9 cellular contexts compared by ENCODE assay signal in genomic region chr11:119316017-119316728, GRCh38. TPM values are rescaled to one million over a fixed set of nuclear protein-coding genes. Genes with fewer than 3 reads are reported as not detected.
DNase-seq lines count a peak whose midpoint lies in the region; ATAC-seq, FAIRE-seq and TF ChIP-seq lines count a peak whose summit lies in the region.
"Had no signal": no experiment of that assay in that cellular context is flagged by ENCODE, and none has a peak within 500 bp of the region (broad histone marks: within the 10 kb centered on the region; RNA-seq: fewer than 3 reads in every experiment).

No MANE protein-coding gene starts in this region.

- TF ChIP-seq CTCF in GM12878 (IDR thresholded peaks at IDR 0.05 in 2 of 3, conservative IDR thresholded peaks at IDR 0.05 in 1 of 3; ENCODE audit: control insufficient read depth in 2 of 3, extremely low read depth in 1 of 3, insufficient read depth in 1 of 3, low read depth in 3 of 3, low read length in 3 of 3): no peak
- no peak for TF ChIP-seq CTCF in kidney (IDR thresholded peaks at IDR 0.05; ENCODE audit: borderline replicate concordance, extremely low read depth, insufficient read depth)

- ATAC-seq in GM12878: no peak
- ATAC-seq in GM21515 (IDR thresholded peaks at IDR 0.05; ENCODE audit: unreplicated experiment): no peak
- ATAC-seq in HG03095 (IDR thresholded peaks at IDR 0.05; ENCODE audit: unreplicated experiment): no peak

- BruUV-seq in GM12878 (replicated peaks; lab: Mats Ljungman, UMichigan): TSS peak; percentile 46

- no peaks in the 10 kb centered on the region for H3K79me2 ChIP-seq in GM12878 (ENCODE audit: control insufficient read depth, insufficient read depth, low read length)

- H3K4me2 ChIP-seq in GM12878 (ENCODE audit: control insufficient read depth, insufficient read depth): peak overlapping the region; percentile 87

- POLR2A ChIA-PET in GM12878 (lab: Charles Lee): interaction anchor here (0.6 to 1.2 kb wide), 4 partner anchors 12 to 214 kb away, joined by 3 to 5 read pairs (median 4); no protein-coding TSS in a partner anchor

- no peak for TF ChIP-seq RAD21 in GM12878 (IDR thresholded peaks at IDR 0.05; ENCODE audit: insufficient read depth, low read depth, low read length)

- SMC1A ChIA-PET in GM12878 (lab: Charles Lee; ENCODE audit: uncharacterized antibody, unreplicated experiment): interaction anchor here (0.5 to 3.5 kb wide), 5 partner anchors 8 to 146 kb away, joined by 3 to 14 read pairs (median 3); no protein-coding TSS in a partner anchor

- RAD21 ChIA-PET in GM12878 (lab: Charles Lee; ENCODE audit: unreplicated experiment): interaction anchor here (1.0 to 2.1 kb wide), 3 partner anchors 22 to 248 kb away, joined by 3 to 4 read pairs (median 4); partner anchors contain the start of gene VPS11

- in situ Hi-C loops in GM12878 (cut with MboI): no loop called here

- intact Hi-C loops in GM12878 (cut with micrococcal nuclease; ENCODE audit: unreplicated experiment): no loop called here
- intact Hi-C loops in kidney (cut with DNase I): no loop called here

- DNase-seq in Daoy (ENCODE audit: low read depth): peak; percentile 54
- peak; percentile 87 for DNase-seq in NCI-H1105 treated with DMSO at 0.1 percent for 48 hours (lab: John Stamatoyannopoulos, UW)
- no peak for DNase-seq in GM12878 (ENCODE audit: low read depth, low spot score)
- DNase-seq in kidney: peak; percentile 88
- peak; percentile 39 for DNase-seq in stimulated activated CD8-positive, alpha-beta memory T cell treated with anti-CD3 and anti-CD28 coated beads, Interleukin-4, amount 100 ng/mL, for 48 hours
- DNase-seq in effector CD8-positive, alpha-beta T cell (lab: John Stamatoyannopoulos, UW): no peak

- H3K9me3 ChIP-seq in GM12878 (replicated peaks; ENCODE audit: control insufficient read depth, insufficient read depth, low read length) (no peaks in the 10 kb centered on the region), kidney (ENCODE audit: control insufficient read depth in 1 of 2, low read length in 2 of 2) (no peaks in the 10 kb centered on the region)

- peaks cover 1 to 15% of the 10 kb centered on the region in 2 experiments; a peak in 3 of 4 replicates for H3K27me3 ChIP-seq in GM12878 (replicated peaks in 1 of 2; ENCODE audit: control insufficient read depth in 2 of 2, insufficient read depth in 2 of 2, low read length in 1 of 2)

- TF ChIP-seq POLR2A in GM12878 (IDR thresholded peaks at IDR 0.05; ENCODE audit: low read depth, low read length): no peak

- no peak overlapping the region for H3K27ac ChIP-seq in GM12878 (ENCODE audit: control insufficient read depth, insufficient read depth)
- peak overlapping the region; percentile 41 to 71 for H3K27ac ChIP-seq in kidney (ENCODE audit: low read depth in 2 of 2, low read length in 2 of 2)

- H3K9ac ChIP-seq in GM12878 (ENCODE audit: control insufficient read depth, insufficient read depth, low read length) (no peak overlapping the region), kidney (ENCODE audit: low read length in 2 of 2) (peak overlapping the region in 1 of 2 donors; percentile 58)

- no peak for TF ChIP-seq EP300 in GM12878 (IDR thresholded peaks at IDR 0.05; ENCODE audit: borderline replicate concordance in 1 of 2, control insufficient read depth in 1 of 2, low read depth in 2 of 2, low read length in 2 of 2)

- WGBS in GM12878 (ENCODE audit: insufficient coverage, insufficient replicate concordance, low lambda C conversion rate, missing lambda C conversion rate): under 1% methylated on average over 46 of the region's 46 CpGs

- peak overlapping the region; percentile 57; the same call in 1 of the 2 replicates for H3K4me3 ChIP-seq in GM12878
- H3K4me3 ChIP-seq in kidney (ENCODE audit: low read length in 2 of 2): peak overlapping the region; percentile 10 to 57

- FAIRE-seq in GM12878 (lab: Jason Lieb, UNC): no peak
- FAIRE-seq in kidney (lab: Jason Lieb, UNC): no peak
- FAIRE-seq: TTC549 had no signal

- CTCF ChIA-PET in GM12878 (lab: Yijun Ruan, JAX): interaction anchor here (0.8 to 2.8 kb wide), 5 partner anchors 8 to 109 kb away, joined by 3 to 11 read pairs (median 4); no protein-coding TSS in a partner anchor

- peaks cover 39% of the 10 kb centered on the region for H3K4me1 ChIP-seq in GM12878 (ENCODE audit: control insufficient read depth, insufficient read depth, low read length)
- H3K4me1 ChIP-seq in kidney (ENCODE audit: control insufficient read depth in 1 of 2, insufficient read depth in 1 of 2, low read depth in 1 of 2, low read length in 2 of 2): peaks cover 9 to 24% of the 10 kb centered on the region in 2 donors

- no peaks in the 10 kb centered on the region for H4K20me1 ChIP-seq in GM12878 (ENCODE audit: control insufficient read depth, insufficient read depth)

- H3K36me3 ChIP-seq in GM12878 (ENCODE audit: control insufficient read depth in 2 of 2, insufficient read depth in 2 of 2, low read length in 1 of 2) (0 out of 4 replicates have a peak, but pooled peaks cover 0 to 3% of the 10 kb centered on the region in 2 experiments), kidney (ENCODE audit: control insufficient read depth in 1 of 2, insufficient read depth in 2 of 2, low read length in 2 of 2) (no peaks in the 10 kb centered on the region)

- peak overlapping the region; percentile 61 for H2AFZ ChIP-seq in GM12878 (ENCODE audit: control insufficient read depth, low read depth, low read length)

RNA-seq across cellular contexts. Expression of gene MCAM, which starts 0.8 kb away (rescaled TPM):
- total RNA-seq in Daoy (2014; rRNA removed; shearing (Covaris generic)): 180 and 215 TPM in 2 replicates
- 68.2 and 76.0 TPM in 2 replicates for total RNA-seq in GM12878 (2013; cell fraction: nucleolus; rRNA removed)
- total RNA-seq in GM12878 (2014; rRNA removed) (17.6 TPM in 2 replicates), GM12878 (2014; rRNA removed; fragmentation: Illumina TruSeq; extraction: Trizol) (10.0 TPM in 2 replicates), GM12878 (2021) (17.9 and 19.7 TPM in 2 replicates), kidney (137 TPM)
- polyA plus RNA-seq in GM12878 (2011; ENCODE audit: low read depth): 0.49 TPM
- polyA plus RNA-seq in GM12878 (2011; rRNA removed) (2.5 and 4.1 TPM in 2 replicates), GM12878 (2014; fragmentation: Illumina TruSeq; extraction: Trizol) (7.4 and 12.1 TPM in 2 replicates), GM12878 (2014; fragmentation: Nextera tagmentation; extraction: Ambion mirVana) (1 to 10 TPM; 3.1 to 4.5 TPM), GM12878 (2014; rRNA removed) (13.2 and 16.5 TPM in 2 replicates), GM12878 (2016; fragmentation: Nextera tagmentation; extraction: Ambion mirVana) (1 to 10 TPM; 7.8 to 8.7 TPM), kidney (ENCODE audit: insufficient read depth, low read depth, low replicate concordance) (42.1 TPM)
- polyA plus RNA-seq in GM12878 (2011; cell fraction: cytosol; rRNA removed): 11.5 and 18.7 TPM in 2 replicates
- polyA plus RNA-seq in GM12878 (2011; cell fraction: nucleus; rRNA removed): 6.6 and 8.2 TPM in 2 replicates
- 0.92 and 4.0 TPM in 2 replicates for polyA plus RNA-seq in GM12878 (2012)
- polyA minus RNA-seq in GM12878 (2011; rRNA and poly(A)+ RNA removed): 3.9 and 6.9 TPM in 2 replicates
- 3.6 and 4.2 TPM in 2 replicates for polyA minus RNA-seq in GM12878 (2011; cell fraction: cytosol; rRNA and poly(A)+ RNA removed)
- polyA minus RNA-seq in GM12878 (2011; cell fraction: nucleus; rRNA and poly(A)+ RNA removed): 5.3 and 8.2 TPM in 2 replicates

RNA-seq across cellular contexts. Expression of gene RNF26, which starts 18.2 kb away (rescaled TPM):
- 2.6 and 2.9 TPM in 2 replicates for total RNA-seq in Daoy (2014; rRNA removed; shearing (Covaris generic))
- 5.5 and 7.0 TPM in 2 replicates for total RNA-seq in GM12878 (2013; cell fraction: nucleolus; rRNA removed)
- total RNA-seq in GM12878 (2014; rRNA removed): 3.7 and 5.3 TPM in 2 replicates
- total RNA-seq in GM12878 (2014; rRNA removed; fragmentation: Illumina TruSeq; extraction: Trizol): 7.1 and 7.2 TPM in 2 replicates
- total RNA-seq in GM12878 (2021): 29.9 and 31.1 TPM in 2 replicates
- polyA plus RNA-seq in GM12878 (2011; ENCODE audit: low read depth): 13.3 TPM
- polyA plus RNA-seq in GM12878 (2011; rRNA removed): 7.0 and 16.6 TPM in 2 replicates
- 31.3 and 35.6 TPM in 2 replicates for polyA plus RNA-seq in GM12878 (2011; cell fraction: cytosol; rRNA removed)
- 18.6 and 20.0 TPM in 2 replicates for polyA plus RNA-seq in GM12878 (2011; cell fraction: nucleus; rRNA removed)
- polyA plus RNA-seq in GM12878 (2012): 19.1 and 19.4 TPM in 2 replicates
- polyA plus RNA-seq in GM12878 (2014; fragmentation: Illumina TruSeq; extraction: Trizol): 10.4 and 18.7 TPM in 2 replicates
- 1 to 10 TPM; 2.8 to 4.2 TPM for polyA plus RNA-seq in GM12878 (2014; fragmentation: Nextera tagmentation; extraction: Ambion mirVana)
- 20.9 and 25.6 TPM in 2 replicates for polyA plus RNA-seq in GM12878 (2014; rRNA removed)
- 10 to 100 TPM; 52.2 to 54.5 TPM for polyA plus RNA-seq in GM12878 (2016; fragmentation: Nextera tagmentation; extraction: Ambion mirVana)
- polyA minus RNA-seq in GM12878 (2011; rRNA and poly(A)+ RNA removed): 30.4 and 39.4 TPM in 2 replicates
- 19.4 and 20.5 TPM in 2 replicates for polyA minus RNA-seq in GM12878 (2011; cell fraction: cytosol; rRNA and poly(A)+ RNA removed)
- 19.0 and 24.8 TPM in 2 replicates for polyA minus RNA-seq in GM12878 (2011; cell fraction: nucleus; rRNA and poly(A)+ RNA removed)
- 23.5 TPM for total RNA-seq in kidney
- 18.2 TPM for polyA plus RNA-seq in kidney (ENCODE audit: insufficient read depth, low read depth, low replicate concordance)

RNA-seq across cellular contexts. Expression of gene C1QTNF5, which starts 24.5 kb away (rescaled TPM):
- total RNA-seq in Daoy (2014; rRNA removed; shearing (Covaris generic)): 0.51 and 1.9 TPM in 2 replicates
- not detected in 2 replicates for total RNA-seq in GM12878 (2013; cell fraction: nucleolus; rRNA removed)
- total RNA-seq in GM12878 (2014; rRNA removed): not detected in 2 replicates
- not detected in 2 replicates for total RNA-seq in GM12878 (2014; rRNA removed; fragmentation: Illumina TruSeq; extraction: Trizol)
- not detected in 2 replicates for total RNA-seq in GM12878 (2021)
- not detected for polyA plus RNA-seq in GM12878 (2011; ENCODE audit: low read depth)
- not detected in 2 replicates for polyA plus RNA-seq in GM12878 (2011; rRNA removed)
- not detected in 2 replicates for polyA plus RNA-seq in GM12878 (2011; cell fraction: cytosol; rRNA removed)
- not detected in 2 replicates for polyA plus RNA-seq in GM12878 (2011; cell fraction: nucleus; rRNA removed)
- polyA plus RNA-seq in GM12878 (2012): not detected in 2 replicates
- not detected in 2 replicates for polyA plus RNA-seq in GM12878 (2014; fragmentation: Illumina TruSeq; extraction: Trizol)
- not detected for polyA plus RNA-seq in GM12878 (2014; fragmentation: Nextera tagmentation; extraction: Ambion mirVana)
- not detected in 2 replicates for polyA plus RNA-seq in GM12878 (2014; rRNA removed)
- polyA plus RNA-seq in GM12878 (2016; fragmentation: Nextera tagmentation; extraction: Ambion mirVana): not detected
- not detected in 2 replicates for polyA minus RNA-seq in GM12878 (2011; rRNA and poly(A)+ RNA removed)
- polyA minus RNA-seq in GM12878 (2011; cell fraction: cytosol; rRNA and poly(A)+ RNA removed): not detected in 2 replicates
- not detected in 2 replicates for polyA minus RNA-seq in GM12878 (2011; cell fraction: nucleus; rRNA and poly(A)+ RNA removed)
- total RNA-seq in kidney: 42.8 TPM
- polyA plus RNA-seq in kidney (ENCODE audit: insufficient read depth, low read depth, low replicate concordance): 40.4 TPM

RNA-seq across cellular contexts. Expression of gene MFRP, which starts 30.3 kb away (rescaled TPM):
- not detected in 2 replicates for total RNA-seq in Daoy (2014; rRNA removed; shearing (Covaris generic))
- total RNA-seq in GM12878 (2013; cell fraction: nucleolus; rRNA removed): not detected in 2 replicates
- total RNA-seq in GM12878 (2014; rRNA removed) (not detected in 2 replicates), GM12878 (2014; rRNA removed; fragmentation: Illumina TruSeq; extraction: Trizol) (not detected in 2 replicates), GM12878 (2021) (not detected in 2 replicates), kidney (not detected)
- not detected for polyA plus RNA-seq in GM12878 (2011; ENCODE audit: low read depth)
- polyA plus RNA-seq in GM12878 (2011; rRNA removed) (not detected in 2 replicates), GM12878 (2014; fragmentation: Illumina TruSeq; extraction: Trizol) (not detected in 2 replicates), GM12878 (2014; fragmentation: Nextera tagmentation; extraction: Ambion mirVana) (not detected), GM12878 (2014; rRNA removed) (not detected in 2 replicates), GM12878 (2016; fragmentation: Nextera tagmentation; extraction: Ambion mirVana) (not detected), kidney (ENCODE audit: insufficient read depth, low read depth, low replicate concordance) (not detected)
- polyA plus RNA-seq in GM12878 (2011; cell fraction: cytosol; rRNA removed): not detected in 2 replicates
- polyA plus RNA-seq in GM12878 (2011; cell fraction: nucleus; rRNA removed): not detected in 2 replicates
- polyA plus RNA-seq in GM12878 (2012): not detected in 2 replicates
- polyA minus RNA-seq in GM12878 (2011; rRNA and poly(A)+ RNA removed): not detected in 2 replicates
- not detected in 2 replicates for polyA minus RNA-seq in GM12878 (2011; cell fraction: cytosol; rRNA and poly(A)+ RNA removed)
- polyA minus RNA-seq in GM12878 (2011; cell fraction: nucleus; rRNA and poly(A)+ RNA removed): not detected in 2 replicates

Comparison
In these comparisons a context has a peak if more than half of its experiments do, and no peak if none do; other contexts are left out.
1. DNase-seq: peak in Daoy (single experiment), NCI-H1105 treated with DMSO at 0.1 percent for 48 hours (single experiment), kidney (single experiment) and stimulated activated CD8-positive, alpha-beta memory T cell treated with anti-CD3 and anti-CD28 coated beads, Interleukin-4, amount 100 ng/mL, for 48 hours (single experiment); none in GM12878 (single experiment) and effector CD8-positive, alpha-beta T cell (single experiment).
2. RNA of gene C1QTNF5, which starts 24.5 kb away (total RNA-seq): 42.8 TPM in kidney (single experiment); 0.51 to 1.9 TPM in Daoy and not detected in GM12878; every median in the first group is over 10 times any median in the second.